ENCODE assay signal across 8 cellular contexts in genomic region chr7:138459300-138460175, GRCh38. TPM values are rescaled to one million over a fixed set of nuclear protein-coding genes. Genes with fewer than 3 reads are reported as not detected.
DNase-seq lines count a peak whose midpoint lies in the region; ATAC-seq, FAIRE-seq and TF ChIP-seq lines count a peak whose summit lies in the region.

No MANE protein-coding gene starts in this region.

- 10 to 12% methylated on average over 28 to 34 of the region's 34 CpGs for WGBS in pancreas, 2 donors
- WGBS in transverse colon (ENCODE audit: low coverage in 1 of 2), 2 donors = 12 to 48% methylated on average over 6 to 25 of the region's 34 CpGs

- H3K4me3 ChIP-seq in GM06990 (replicated peaks; ENCODE audit: low read depth, low read length) (peak overlapping the region; percentile 66), SK-N-MC (peak overlapping the region; percentile 81), cardiac muscle cell (peak overlapping the region; percentile 26), pancreas (peak overlapping the region in 2 of 4 donors; percentile 71 to 91), transverse colon (peak overlapping the region in 3 of 4 donors; percentile 23 to 96 (median 24))

- peaks cover 1% of the 10 kb centered on the region for H3K9me3 Mint-ChIP-seq in activated naive CD8-positive, alpha-beta T cell treated with anti-CD3 and anti-CD28 coated beads for 36 hours

- peaks cover 16% of the 10 kb centered on the region for H3K4me1 Mint-ChIP-seq in activated naive CD8-positive, alpha-beta T cell treated with anti-CD3 and anti-CD28 coated beads for 36 hours

- H3K4me1 ChIP-seq in cardiac muscle cell (ENCODE audit: low read depth) (peaks cover under 1% of the 10 kb centered on the region), pancreas (peaks cover 0 to 7% (median 2%) of the 10 kb centered on the region in 3 donors), transverse colon (peaks cover 4 to 9% (median 8%) of the 10 kb centered on the region in 4 donors)

- ATAC-seq in HG02623 (IDR thresholded peaks at IDR 0.05; ENCODE audit: unreplicated experiment) = peak; percentile 72
- peak; percentile 90 to 97 (median 90) for ATAC-seq in pancreas

- H3K27me3 ChIP-seq in GM06990 (replicated peaks; ENCODE audit: control insufficient read depth, insufficient read depth, low read length) (no peaks in the 10 kb centered on the region), cardiac muscle cell (no peaks in the 10 kb centered on the region), pancreas (no peaks in the 10 kb centered on the region), transverse colon (no peaks in the 10 kb centered on the region)

- H3K27ac Mint-ChIP-seq in activated naive CD8-positive, alpha-beta T cell treated with anti-CD3 and anti-CD28 coated beads for 36 hours = peak overlapping the region; percentile 69

- in situ Hi-C loops in transverse colon (cut with MboI; ENCODE audit: low pct_ligation_motif_present in 1 of 4, low pct_unique_long_range_greater_than_20kb in 1 of 4, low sequenced_read_pairs in 3 of 4) = no loop called here

- no peak for TF ChIP-seq POLR2A in transverse colon (IDR thresholded peaks at IDR 0.05)

- H3K36me3 Mint-ChIP-seq in activated naive CD8-positive, alpha-beta T cell treated with anti-CD3 and anti-CD28 coated beads for 36 hours = peaks cover 12% of the 10 kb centered on the region

- TF ChIP-seq EP300 in transverse colon (IDR thresholded peaks at IDR 0.05; ENCODE audit: low read depth) = no peak

- FAIRE-seq in pancreas (lab: Jason Lieb, UNC) = peak; percentile 94

- H3K36me3 ChIP-seq in GM06990 (ENCODE audit: control insufficient read depth, insufficient read depth, low read length) = no peaks in the 10 kb centered on the region
- H3K36me3 ChIP-seq in SK-N-MC (ENCODE audit: insufficient read depth, low read length) = peaks cover 4% of the 10 kb centered on the region; the same call in 1 of the 2 replicates
- H3K36me3 ChIP-seq in cardiac muscle cell = no peaks in the 10 kb centered on the region
- H3K36me3 ChIP-seq in pancreas = no peaks in the 10 kb centered on the region
- no peaks in the 10 kb centered on the region for H3K36me3 ChIP-seq in transverse colon

- TF ChIP-seq CTCF in GM06990 (IDR thresholded peaks at IDR 0.05; ENCODE audit: insufficient read depth, low read length, poor library complexity, severe bottlenecking) (no peak), cardiac muscle cell (IDR thresholded peaks at IDR 0.05; ENCODE audit: low read depth, low read length) (no peak), pancreas (IDR thresholded peaks at IDR 0.05) (peak in 1 of 4 donors; percentile 23), transverse colon (IDR thresholded peaks at IDR 0.05) (peak; percentile 15 to 84 (median 38))

- peak overlapping the region; percentile 79 for H3K4me3 Mint-ChIP-seq in activated naive CD8-positive, alpha-beta T cell treated with anti-CD3 and anti-CD28 coated beads for 36 hours

- H3K9me3 ChIP-seq in SK-N-MC (ENCODE audit: low read depth, low read length) (no peaks in the 10 kb centered on the region), cardiac muscle cell (ENCODE audit: low read depth) (no peaks in the 10 kb centered on the region), pancreas (no peaks in the 10 kb centered on the region), transverse colon (no peaks in the 10 kb centered on the region)

- intact Hi-C loops in pancreas (cut with DNase I) (no loop called here), transverse colon (cut with DNase I; ENCODE audit: low total_unique reads) (no loop called here)

- no peak for DNase-seq in GM06990 (ENCODE audit: extremely low read depth, insufficient read length)
- peak; percentile 100 for DNase-seq in NCI-H1092 (lab: John Stamatoyannopoulos, UW)
- DNase-seq in SK-N-MC (ENCODE audit: low read depth, low spot score) = peak; percentile 89
- DNase-seq in activated naive CD8-positive, alpha-beta T cell treated with anti-CD3 and anti-CD28 coated beads for 36 hours = no peak
- peak in 1 of 2 donors; percentile 99 for DNase-seq in cardiac muscle cell (ENCODE audit: low read depth in 1 of 2, low spot score in 1 of 2)
- peak in 3 of 6 donors; percentile 98 for DNase-seq in pancreas
- peak; percentile 98 for DNase-seq in transverse colon

- H3K27ac ChIP-seq in SK-N-MC (no peak overlapping the region), cardiac muscle cell (peak overlapping the region; percentile 32), pancreas (peak overlapping the region in 2 of 4 donors; percentile 37 to 42), transverse colon (peak overlapping the region; percentile 95 to 99 (median 98))

- H3K27me3 Mint-ChIP-seq in activated naive CD8-positive, alpha-beta T cell treated with anti-CD3 and anti-CD28 coated beads for 36 hours = no peaks in the 10 kb centered on the region

- peak overlapping the region; percentile 37 for H3K9ac ChIP-seq in SK-N-MC (ENCODE audit: insufficient read length)

RNA-seq across cellular contexts. Expression of gene TRIM24, which starts 0.5 kb away (rescaled TPM):
- total RNA-seq in activated naive CD8-positive, alpha-beta T cell treated with anti-CD3 and anti-CD28 coated beads for 36 hours = 10 to 100 TPM; 15.5 to 17.9 TPM
- total RNA-seq in cardiac muscle cell = 79.5 and 99.2 TPM in 2 replicates
- 113 and 130 TPM in 2 replicates for polyA plus RNA-seq in cardiac muscle cell
- 10 to 100 TPM; 10.6 to 19.2 (median 13.4) TPM for total RNA-seq in pancreas
- polyA plus RNA-seq in pancreas = 1 to 10 TPM; 4.4 to 5.4 TPM
- 10 to 100 TPM; 12.1 to 26.9 (median 19.6) TPM for total RNA-seq in transverse colon

Comparison
In these comparisons a context has a peak if more than half of its experiments do, and no peak if none do; other contexts are left out.
1. DNase-seq: peak in NCI-H1092 (single experiment), SK-N-MC (single experiment) and transverse colon (single experiment); none in GM06990 (single experiment) and activated naive CD8-positive, alpha-beta T cell treated with anti-CD3 and anti-CD28 coated beads for 36 hours (single experiment).
2. CTCF ChIP-seq: peak in transverse colon (5 of 5); none in GM06990 (single experiment) and cardiac muscle cell (single experiment).